In genomic region chr15:90266061-90266431, GRCh38 we compare ENCODE assay signal across 8 cellular contexts. TPM values are rescaled to one million over a fixed set of nuclear protein-coding genes. Genes with fewer than 3 reads are reported as not detected.
A peak's percentile ranks its signal among the peaks of the same experiment; 100 is the strongest.
DNase-seq lines count a peak whose midpoint lies in the region; ATAC-seq, FAIRE-seq and TF ChIP-seq lines count a peak whose summit lies in the region.

No MANE protein-coding gene starts in this region.

- peaks cover 14 to 15% of the 10 kb centered on the region in 2 experiments; a peak in 3 of 4 replicates for H3K4me1 ChIP-seq in SK-N-SH (ENCODE audit: control insufficient read depth in 1 of 2, insufficient read depth in 2 of 2, low read depth in 1 of 2, low read length in 1 of 2)
- H3K4me1 ChIP-seq in keratinocyte (ENCODE audit: control insufficient read depth, extremely low read depth, insufficient read depth, low read length): peaks cover 42% of the 10 kb centered on the region

- TF ChIP-seq CTCF in SK-N-SH (IDR thresholded peaks at IDR 0.05) (no peak), brain (conservative IDR thresholded peaks at IDR 0.05) (no peak), keratinocyte (optimal IDR thresholded peaks at IDR 0.05 in 1 of 3, IDR thresholded peaks at IDR 0.05 in 1 of 3, conservative IDR thresholded peaks at IDR 0.05 in 1 of 3; ENCODE audit: extremely low read depth in 1 of 3, insufficient read depth in 2 of 3, low read length in 3 of 3) (no peak)

- no peaks in the 10 kb centered on the region for H3K9me2 ChIP-seq in SK-N-SH

- peak overlapping the region; percentile 92 to 95 for H3K27ac ChIP-seq in SK-N-SH (ENCODE audit: low read depth in 2 of 2, low read length in 1 of 2)
- H3K27ac ChIP-seq in keratinocyte (ENCODE audit: control insufficient read depth, insufficient read depth, low read length): peak overlapping the region; percentile 88

- H3K9ac ChIP-seq in SK-N-SH (peak overlapping the region; percentile 85), keratinocyte (ENCODE audit: control insufficient read depth, extremely low read depth, insufficient read depth, low read length) (peak overlapping the region; percentile 88)

- peaks cover 25 to 42% of the 10 kb centered on the region in 2 experiments for H3K36me3 ChIP-seq in SK-N-SH (replicated peaks in 1 of 2; ENCODE audit: control insufficient read depth in 1 of 2, insufficient read depth in 2 of 2, low read length in 1 of 2)
- peaks cover 5 to 24% of the 10 kb centered on the region in 2 experiments for H3K36me3 ChIP-seq in keratinocyte (ENCODE audit: control insufficient read depth in 2 of 2, extremely low read depth in 1 of 2, insufficient read depth in 2 of 2, low read length in 2 of 2)

- peak overlapping the region; percentile 99 for H3K27ac Mint-ChIP-seq in brain

- peaks cover 45% of the 10 kb centered on the region for H3K36me3 Mint-ChIP-seq in brain

- peaks cover 65% of the 10 kb centered on the region for H3K4me1 Mint-ChIP-seq in brain

- CTCF ChIA-PET in SK-N-SH (lab: Yijun Ruan, JAX): interaction anchor here (0.7 to 1.0 kb wide), 4 partner anchors 14 to 48 kb away, joined by 3 to 4 read pairs (median 4); partner anchors contain the start of gene TTLL13

- peak; percentile 4 for ATAC-seq in HG03159 (IDR thresholded peaks at IDR 0.05; ENCODE audit: unreplicated experiment)

- H3K4me3 ChIP-seq in SK-N-SH (ENCODE audit: low read depth in 2 of 2, low read length in 1 of 2) (peak overlapping the region; percentile 69 to 94), keratinocyte (ENCODE audit: control insufficient read depth in 2 of 3, extremely low read depth in 1 of 3, insufficient read depth in 2 of 3, low read depth in 1 of 3, low read length in 3 of 3) (peak overlapping the region; percentile 69 to 94 (median 77))

- FAIRE-seq in keratinocyte (lab: Jason Lieb, UNC): no peak

- H3K27me3 ChIP-seq in SK-N-SH (ENCODE audit: insufficient read depth) (no peaks in the 10 kb centered on the region), keratinocyte (ENCODE audit: control insufficient read depth, extremely low read depth, insufficient read depth, low read length) (no peaks in the 10 kb centered on the region)

- peaks cover 5% of the 10 kb centered on the region for H3K9me1 ChIP-seq in keratinocyte (ENCODE audit: control insufficient read depth, extremely low read depth, insufficient read depth, low read length)

- POLR2A ChIA-PET in SK-N-SH (lab: Yijun Ruan, JAX): interaction anchor here (0.6 to 1.1 kb wide), 4 partner anchors 17 to 123 kb away, joined by 3 to 8 read pairs (median 3); partner anchors contain the start of genes SEMA4B and TTLL13

- peaks cover 10% of the 10 kb centered on the region for H3F3A ChIP-seq in SK-N-SH (replicated peaks; ENCODE audit: insufficient read depth)

- dilution Hi-C loops in keratinocyte (cut with MboI; ENCODE audit: extremely low pct_ligation_motif_present, low sequenced_read_pairs): no loop called here

- TF ChIP-seq RAD21 in SK-N-SH (IDR thresholded peaks at IDR 0.05; ENCODE audit: low read length): no peak

- H2AFZ ChIP-seq in SK-N-SH (ENCODE audit: low read depth) (peak overlapping the region; percentile 88), keratinocyte (ENCODE audit: control insufficient read depth, low read length) (peak overlapping the region; percentile 100)

- H3K27me3 Mint-ChIP-seq in brain: peaks cover 22% of the 10 kb centered on the region

- H3K4me2 ChIP-seq in SK-N-SH (peak overlapping the region; percentile 99), keratinocyte (ENCODE audit: control insufficient read depth, extremely low read depth, insufficient read depth, low read depth, low read length) (peak overlapping the region; percentile 99)

- H3K79me2 ChIP-seq in SK-N-SH (ENCODE audit: insufficient read depth) (peaks cover 55% of the 10 kb centered on the region), keratinocyte (ENCODE audit: control insufficient read depth, insufficient read depth, low read length) (peaks cover 49% of the 10 kb centered on the region)

- TF ChIP-seq EP300 in SK-N-SH (IDR thresholded peaks at IDR 0.05; ENCODE audit: borderline replicate concordance in 1 of 2, low read depth in 1 of 2, low read length in 1 of 2): 0 out of 4 replicates have a peak, but pooled peaks of 1 of the 2 experiments have one; percentile 27

- WGBS in SK-N-SH (ENCODE audit: low lambda C conversion rate): under 1% methylated on average over 14 of the region's 16 CpGs

- peaks cover 0 to 9% (median 0%) of the 10 kb centered on the region in 5 experiments for H3K9me3 Mint-ChIP-seq in brain

- H4K20me1 ChIP-seq in SK-N-SH (ENCODE audit: insufficient read depth): peaks cover 40% of the 10 kb centered on the region
- peaks cover 3% of the 10 kb centered on the region for H4K20me1 ChIP-seq in keratinocyte (ENCODE audit: control insufficient read depth, extremely low read depth, insufficient read depth, low read length)

- H3K9me3 ChIP-seq in SK-N-SH (no peaks in the 10 kb centered on the region), keratinocyte (ENCODE audit: control insufficient read depth, low read depth, low read length) (no peaks in the 10 kb centered on the region)

- H3K4me3 Mint-ChIP-seq in brain: peak overlapping the region; percentile 97 to 100 (median 98)

- DNase-seq in SIG-M5 treated with dmso at 0.1 percent for 504 hours (lab: John Stamatoyannopoulos, UW; ENCODE audit: unreplicated experiment) (peak; percentile 56), SIG-M5 (lab: John Stamatoyannopoulos, UW) (no peak), SK-N-SH (peak; percentile 72), keratinocyte (ENCODE audit: low read depth, low spot score) (no peak), HPDE6-E6E7 (ENCODE audit: extremely low spot score) (no peak)
- DNase-seq in stimulated activated CD4-positive, alpha-beta T cell treated with anti-CD3 and anti-CD28 coated beads, Interleukin-12 subunit alpha, Interleukin-12 subunit beta, amount 100 ng/mL, for 48 hours (ENCODE audit: low read depth in 2 of 3, low spot score in 1 of 3): peak; percentile 22 to 43 (median 27)

RNA-seq across cellular contexts. Expression of gene NGRN, which starts 0.6 kb away (rescaled TPM):
- 48.2 and 66.5 TPM in 2 replicates for polyA plus RNA-seq in SK-N-SH (2012; rRNA removed)
- 64.3 and 64.8 TPM in 2 replicates for polyA plus RNA-seq in SK-N-SH (2012; cell fraction: cytosol; rRNA removed)
- 26.8 and 34.3 TPM in 2 replicates for polyA plus RNA-seq in SK-N-SH (2012; cell fraction: nucleus; rRNA removed)
- polyA plus RNA-seq in brain (ENCODE audit: insufficient read depth, low read depth, low replicate concordance): 189 TPM
- polyA plus RNA-seq in keratinocyte: 46.3 to 60.0 TPM (median 54.9 TPM) in 3 replicates
- 47.4 TPM for polyA plus RNA-seq in keratinocyte (2011; ENCODE audit: low read depth)
- 61.7 and 79.7 TPM in 2 replicates for polyA plus RNA-seq in keratinocyte (2011; cell fraction: cytosol; rRNA removed)
- polyA plus RNA-seq in keratinocyte (2011; cell fraction: nucleus; rRNA removed): 34.7 and 36.9 TPM in 2 replicates
- 41.3 and 78.4 TPM in 2 replicates for polyA plus RNA-seq in keratinocyte (2012; ENCODE audit: low replicate concordance)
- polyA minus RNA-seq in keratinocyte: 17.5 to 25.9 TPM (median 21.8 TPM) in 3 replicates
- 26.7 TPM for polyA minus RNA-seq in keratinocyte (2011; cell fraction: cytosol; rRNA and poly(A)+ RNA removed)
- 9.2 and 12.5 TPM in 2 replicates for polyA minus RNA-seq in keratinocyte (2011; cell fraction: nucleus; rRNA and poly(A)+ RNA removed)

RNA-seq across cellular contexts. Expression of gene TTLL13, which starts 16.7 kb away (rescaled TPM):
- polyA plus RNA-seq in SK-N-SH (2012; rRNA removed) (0.03 and 0.06 TPM in 2 replicates), brain (ENCODE audit: insufficient read depth, low read depth, low replicate concordance) (not detected), keratinocyte (0.05 to 0.09 TPM (median 0.07 TPM) in 3 replicates)
- polyA plus RNA-seq in SK-N-SH (2012; cell fraction: cytosol; rRNA removed): 0.01 TPM in 1 of 2 replicates, not detected in the other
- 0.38 and 1.1 TPM in 2 replicates for polyA plus RNA-seq in SK-N-SH (2012; cell fraction: nucleus; rRNA removed)
- polyA plus RNA-seq in keratinocyte (2011; ENCODE audit: low read depth): not detected
- polyA plus RNA-seq in keratinocyte (2011; cell fraction: cytosol; rRNA removed): 0.05 and 0.10 TPM in 2 replicates
- 0.07 and 0.22 TPM in 2 replicates for polyA plus RNA-seq in keratinocyte (2011; cell fraction: nucleus; rRNA removed)
- not detected in 2 replicates for polyA plus RNA-seq in keratinocyte (2012; ENCODE audit: low replicate concordance)
- polyA minus RNA-seq in keratinocyte: 0.22 TPM in 1 of 3 replicates, not detected in the others
- polyA minus RNA-seq in keratinocyte (2011; cell fraction: cytosol; rRNA and poly(A)+ RNA removed): not detected
- not detected in 2 replicates for polyA minus RNA-seq in keratinocyte (2011; cell fraction: nucleus; rRNA and poly(A)+ RNA removed)

RNA-seq across cellular contexts. Expression of gene GDPGP1, which starts 32.0 kb away (rescaled TPM):
- polyA plus RNA-seq in SK-N-SH (2012; rRNA removed) (2.2 and 2.4 TPM in 2 replicates), brain (ENCODE audit: insufficient read depth, low read depth, low replicate concordance) (0.76 TPM), keratinocyte (0.92 to 2.7 TPM (median 1.0 TPM) in 3 replicates)
- polyA plus RNA-seq in SK-N-SH (2012; cell fraction: cytosol; rRNA removed): 0.93 and 2.1 TPM in 2 replicates
- 4.0 and 5.3 TPM in 2 replicates for polyA plus RNA-seq in SK-N-SH (2012; cell fraction: nucleus; rRNA removed)
- not detected for polyA plus RNA-seq in keratinocyte (2011; ENCODE audit: low read depth)
- 0.90 and 1.2 TPM in 2 replicates for polyA plus RNA-seq in keratinocyte (2011; cell fraction: cytosol; rRNA removed)
- polyA plus RNA-seq in keratinocyte (2011; cell fraction: nucleus; rRNA removed): 3.4 TPM in 2 replicates
- polyA plus RNA-seq in keratinocyte (2012; ENCODE audit: low replicate concordance): 0.28 and 1.9 TPM in 2 replicates
- 3.2 to 10.8 TPM (median 4.1 TPM) in 3 replicates for polyA minus RNA-seq in keratinocyte
- polyA minus RNA-seq in keratinocyte (2011; cell fraction: cytosol; rRNA and poly(A)+ RNA removed): 3.8 TPM
- 4.0 and 4.6 TPM in 2 replicates for polyA minus RNA-seq in keratinocyte (2011; cell fraction: nucleus; rRNA and poly(A)+ RNA removed)

RNA-seq across cellular contexts. Expression of gene CIB1, which starts 32.3 kb away (rescaled TPM):
- polyA plus RNA-seq in SK-N-SH (2012; rRNA removed) (74.7 and 87.9 TPM in 2 replicates), brain (ENCODE audit: insufficient read depth, low read depth, low replicate concordance) (40.0 TPM), keratinocyte (70.9 to 83.0 TPM (median 80.6 TPM) in 3 replicates)
- 52.7 and 60.3 TPM in 2 replicates for polyA plus RNA-seq in SK-N-SH (2012; cell fraction: cytosol; rRNA removed)
- 63.1 and 96.6 TPM in 2 replicates for polyA plus RNA-seq in SK-N-SH (2012; cell fraction: nucleus; rRNA removed)
- 33.8 TPM for polyA plus RNA-seq in keratinocyte (2011; ENCODE audit: low read depth)
- polyA plus RNA-seq in keratinocyte (2011; cell fraction: cytosol; rRNA removed): 51.8 and 74.3 TPM in 2 replicates
- polyA plus RNA-seq in keratinocyte (2011; cell fraction: nucleus; rRNA removed): 46.8 and 61.8 TPM in 2 replicates
- polyA plus RNA-seq in keratinocyte (2012; ENCODE audit: low replicate concordance): 54.8 and 97.3 TPM in 2 replicates
- polyA minus RNA-seq in keratinocyte: 35.8 to 66.9 TPM (median 47.6 TPM) in 3 replicates
- 38.2 TPM for polyA minus RNA-seq in keratinocyte (2011; cell fraction: cytosol; rRNA and poly(A)+ RNA removed)
- polyA minus RNA-seq in keratinocyte (2011; cell fraction: nucleus; rRNA and poly(A)+ RNA removed): 8.5 and 8.9 TPM in 2 replicates

Comparison
In these comparisons a context has a peak if more than half of its experiments do, and no peak if none do; other contexts are left out.
1. DNase-seq: peak in SIG-M5 treated with dmso at 0.1 percent for 504 hours (single experiment), SK-N-SH (single experiment) and stimulated activated CD4-positive, alpha-beta T cell treated with anti-CD3 and anti-CD28 coated beads, Interleukin-12 subunit alpha, Interleukin-12 subunit beta, amount 100 ng/mL, for 48 hours (3 of 3); none in SIG-M5 (single experiment), keratinocyte (single experiment) and HPDE6-E6E7 (single experiment).